ENCODE assay signal across 1 cellular context in genomic region chr16:18995406-18995805, GRCh38. TPM values are rescaled to one million over a fixed set of nuclear protein-coding genes. Genes with fewer than 3 reads are reported as not detected.
"Had no signal": no experiment of that assay in that cellular context is flagged by ENCODE, and none has a peak within 500 bp of the region (broad histone marks: within the 10 kb centered on the region; RNA-seq: fewer than 3 reads in every experiment).

No MANE protein-coding gene starts in this region.

RNA-seq across cellular contexts. Expression of gene TMC7, which starts 11.7 kb away (rescaled TPM):
- total RNA-seq: naive thymus-derived CD8-positive, alpha-beta T cell had no signal
- polyA plus RNA-seq: naive thymus-derived CD8-positive, alpha-beta T cell had no signal
